Comparison of ENCODE assay signal across 18 cellular contexts in the genomic region with DNA sequence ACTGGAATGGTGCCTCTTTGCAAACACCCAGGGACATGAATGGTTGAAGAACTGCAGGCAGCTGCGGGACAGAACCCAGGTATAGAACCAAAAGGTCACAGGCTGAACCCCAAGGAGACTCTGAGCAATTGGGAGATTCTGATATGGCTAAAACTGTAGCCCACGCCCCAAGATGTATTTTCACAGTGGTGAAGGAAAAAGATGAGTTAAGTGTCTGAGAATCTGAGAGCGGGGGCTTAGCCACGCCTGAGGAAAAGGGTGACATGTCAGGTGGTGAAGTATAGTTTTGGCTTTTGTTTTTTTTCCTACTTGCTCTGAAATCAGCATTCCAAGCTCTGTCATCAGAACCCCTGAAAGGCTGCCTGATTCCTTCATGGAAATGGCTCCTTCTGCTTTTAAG.
DNase-seq lines count a peak whose midpoint lies in the region; ATAC-seq, FAIRE-seq and TF ChIP-seq lines count a peak whose summit lies in the region.
"Had no signal": no experiment of that assay in that cellular context is flagged by ENCODE, and none has a peak within 500 bp of the region (broad histone marks: within the 10 kb centered on the region; RNA-seq: fewer than 3 reads in every experiment).

No MANE protein-coding gene starts in this region.

- peak overlapping the region; percentile 99 for H2BK120ac ChIP-seq in trophoblast cell (ENCODE audit: insufficient read depth, low read length, poor library complexity)

- H3K9me3 ChIP-seq in A549 (peaks cover 2% of the 10 kb centered on the region; the same call in 2 of the 3 replicates), SJCRH30 (replicated peaks) (peaks cover 5% of the 10 kb centered on the region; the same call in 1 of the 2 replicates), trophoblast cell (ENCODE audit: insufficient read depth, low read depth, low read length) (no peaks in the 10 kb centered on the region)
- H3K9me3 ChIP-seq: Caco-2, HAP-1, SK-N-SH had no signal

- H3K14ac ChIP-seq in trophoblast cell (ENCODE audit: low read length): no peak overlapping the region

- no peak overlapping the region for H4K91ac ChIP-seq in trophoblast cell (ENCODE audit: low read depth, low read length)

- no peak overlapping the region for H3K18ac ChIP-seq in trophoblast cell (ENCODE audit: low read length)

- no peak overlapping the region for H2AFZ ChIP-seq in trophoblast cell (ENCODE audit: insufficient read depth, low read length, poor library complexity)

- WGBS in A549 (ENCODE audit: missing lambda C conversion rate): 62% methylated on average over 4 of the region's 4 CpGs
- WGBS in trophoblast cell (ENCODE audit: extremely low coverage, insufficient coverage, insufficient read length): no CpG with 5 or more reads among the region's 4 CpGs

- H3K79me2 ChIP-seq in trophoblast cell (ENCODE audit: control insufficient read depth, insufficient read depth, low read length, poor library complexity): peaks cover 4% of the 10 kb centered on the region

- TF ChIP-seq CTCF in A549 (IDR thresholded peaks at IDR 0.05): no peak

- no peak overlapping the region for H3K4me3 ChIP-seq in A549
- H3K4me3 ChIP-seq in SJCRH30: no peak overlapping the region
- H3K4me3 ChIP-seq in trophoblast cell (ENCODE audit: low read depth, low read length): no peak overlapping the region
- H3K4me3 ChIP-seq: HAP-1 had no signal

- 0 out of 3 replicates have a peak overlapping the region, but pooled peaks have one; percentile 15 for H3K4me2 ChIP-seq in A549
- no peak overlapping the region for H3K4me2 ChIP-seq in trophoblast cell (ENCODE audit: low read length)
- H3K4me2 ChIP-seq: SK-N-SH had no signal

- POLR2A ChIA-PET in A549 (lab: Yijun Ruan, JAX): no interaction called here

- no peak overlapping the region for H4K8ac ChIP-seq in trophoblast cell (ENCODE audit: low read depth, low read length)

- peaks cover 17% of the 10 kb centered on the region for H3K79me1 ChIP-seq in trophoblast cell (ENCODE audit: low read length)

- H2AK5ac ChIP-seq in trophoblast cell (ENCODE audit: low read length): no peak overlapping the region

- no peaks in the 10 kb centered on the region for H3K36me3 ChIP-seq in SJCRH30
- no peaks in the 10 kb centered on the region for H3K36me3 ChIP-seq in trophoblast cell (ENCODE audit: control insufficient read depth in 1 of 2, insufficient read depth in 2 of 2, low read length in 2 of 2)
- H3K36me3 ChIP-seq: HAP-1 had no signal

- no peak overlapping the region for H3K4ac ChIP-seq in trophoblast cell (ENCODE audit: low read depth, low read length)

- no peak for TF ChIP-seq RAD21 in A549 (conservative IDR thresholded peaks at IDR 0.05 in 1 of 2, IDR thresholded peaks at IDR 0.05 in 1 of 2)

- H3K9ac ChIP-seq in trophoblast cell (ENCODE audit: low read length): no peak overlapping the region
- H3K9ac ChIP-seq: SK-N-SH had no signal

- DNase-seq in A549 (ENCODE audit: low read depth in 1 of 2, low spot score in 1 of 2): peak in 1 of 2 experiments; percentile 17
- peak; percentile 22 to 29 for DNase-seq in SJCRH30
- DNase-seq in iris pigment epithelial cell (ENCODE audit: low read depth): peak; percentile 10
- peak; percentile 21 to 23 for DNase-seq in trophoblast cell
- DNase-seq in germinal center (ENCODE audit: low spot score): no peak
- DNase-seq in activated CD8-positive, alpha-beta memory T cell treated with anti-CD3 and anti-CD28 coated beads, Interleukin-2, amount 50 U/mL, for 48 hours: no peak
- DNase-seq in NCI-H526 (lab: John Stamatoyannopoulos, UW): no peak
- DNase-seq: Caco-2; NCI-H1048; NCI-H2227 treated with DMSO at 0.1 percent for 48 hours; NCI-H526 treated with DMSO at 0.1 percent for 48 hours; NK-92 treated with Interleukin-12 subunit alpha and Interleukin-12 subunit beta, amount 100 ng/mL, for 24 hours; PC-3; SK-N-SH had no signal

- peak overlapping the region; percentile 72 for H2BK5ac ChIP-seq in trophoblast cell (ENCODE audit: low read depth, low read length, poor library complexity)

- TF ChIP-seq EP300 in A549 (IDR thresholded peaks at IDR 0.05): no peak

- H3K23ac ChIP-seq in trophoblast cell (ENCODE audit: low read length): no peak overlapping the region

- H3K27ac ChIP-seq in A549 (no peak overlapping the region), SJCRH30 (peak overlapping the region; percentile 65), trophoblast cell (ENCODE audit: low read depth, low read length) (peak overlapping the region; percentile 84)

- TF ChIP-seq POLR2A in A549 (IDR thresholded peaks at IDR 0.05; ENCODE audit: low read length): no peak

- peak; percentile 24 to 49; a peak in 4 of 6 replicates for ATAC-seq in A549
- ATAC-seq in HG02981 (IDR thresholded peaks at IDR 0.05; ENCODE audit: unreplicated experiment): no peak
- ATAC-seq: PC-3, Right ventricle myocardium inferior had no signal

- no peak for FAIRE-seq in A549 (lab: Jason Lieb, UNC)
- FAIRE-seq: A204.1 had no signal

- no peaks in the 10 kb centered on the region for H3K27me3 ChIP-seq in SJCRH30
- H3K27me3 ChIP-seq in trophoblast cell (ENCODE audit: insufficient read depth, low read length): no peaks in the 10 kb centered on the region

- CTCF ChIA-PET in A549 (lab: Yijun Ruan, JAX): interaction anchor here (0.6 to 1.6 kb wide), 3 partner anchors 85 to 589 kb away, joined by 3 to 8 read pairs (median 3); no protein-coding TSS in a partner anchor

- H3K4me1 ChIP-seq in A549: peaks cover 8% of the 10 kb centered on the region; the same call in 1 of the 3 replicates
- H3K4me1 ChIP-seq in SJCRH30: peaks cover 18% of the 10 kb centered on the region
- peaks cover 7 to 9% of the 10 kb centered on the region in 2 experiments for H3K4me1 ChIP-seq in trophoblast cell (ENCODE audit: control insufficient read depth in 1 of 2, insufficient read depth in 2 of 2, low read length in 2 of 2)
- H3K4me1 ChIP-seq: Caco-2, HAP-1 had no signal

- H2BK12ac ChIP-seq in trophoblast cell (ENCODE audit: low read length): peak overlapping the region; percentile 24

- H4K12ac ChIP-seq in trophoblast cell (ENCODE audit: low read depth, low read length): no peak overlapping the region

TF ChIP-seq in A549, 52 proteins besides CTCF, POLR2A, EP300 and RAD21:
- no peak for TF ChIP-seq SREBF2 (IDR thresholded peaks at IDR 0.05)
- no peak for TF ChIP-seq KDM5A (IDR thresholded peaks at IDR 0.05)
- no peak for TF ChIP-seq NPAS2 (CRISPR knock-in tag; IDR thresholded peaks at IDR 0.05; ENCODE audit: borderline replicate concordance)
- no peak for TF ChIP-seq CBX2 (IDR thresholded peaks at IDR 0.05; ENCODE audit: borderline replicate concordance, low read depth)
- no peak for TF ChIP-seq CEBPB (IDR thresholded peaks at IDR 0.05)
- TF ChIP-seq CHD2 (IDR thresholded peaks at IDR 0.05; ENCODE audit: low read length, partially characterized antibody): no peak
- TF ChIP-seq FOXS1 (CRISPR knock-in tag; IDR thresholded peaks at IDR 0.05): no peak
- TF ChIP-seq, protein P1, sequence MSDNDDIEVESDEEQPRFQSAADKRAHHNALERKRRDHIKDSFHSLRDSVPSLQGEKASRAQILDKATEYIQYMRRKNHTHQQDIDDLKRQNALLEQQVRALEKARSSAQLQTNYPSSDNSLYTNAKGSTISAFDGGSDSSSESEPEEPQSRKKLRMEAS (IDR thresholded peaks at IDR 0.05): no peak
- TF ChIP-seq MAFK (IDR thresholded peaks at IDR 0.05; ENCODE audit: partially characterized antibody): no peak
- TF ChIP-seq EHF (CRISPR knock-in tag; IDR thresholded peaks at IDR 0.05): no peak
TF ChIP-seq in A549: peak in this region for 0.

Comparison
In these comparisons a context has a peak if more than half of its experiments do, and no peak if none do; other contexts are left out.
1. DNase-seq: peak in SJCRH30 (2 of 2), iris pigment epithelial cell (single experiment) and trophoblast cell (2 of 2); none in germinal center (single experiment), activated CD8-positive, alpha-beta memory T cell treated with anti-CD3 and anti-CD28 coated beads, Interleukin-2, amount 50 U/mL, for 48 hours (single experiment) and NCI-H526 (0 of 2).
2. H3K27ac ChIP-seq: peak in SJCRH30 (single experiment) and trophoblast cell (single experiment); none in A549 (0 of 2).